Comparison of ENCODE assay signal across 10 cellular contexts in the genomic region with DNA sequence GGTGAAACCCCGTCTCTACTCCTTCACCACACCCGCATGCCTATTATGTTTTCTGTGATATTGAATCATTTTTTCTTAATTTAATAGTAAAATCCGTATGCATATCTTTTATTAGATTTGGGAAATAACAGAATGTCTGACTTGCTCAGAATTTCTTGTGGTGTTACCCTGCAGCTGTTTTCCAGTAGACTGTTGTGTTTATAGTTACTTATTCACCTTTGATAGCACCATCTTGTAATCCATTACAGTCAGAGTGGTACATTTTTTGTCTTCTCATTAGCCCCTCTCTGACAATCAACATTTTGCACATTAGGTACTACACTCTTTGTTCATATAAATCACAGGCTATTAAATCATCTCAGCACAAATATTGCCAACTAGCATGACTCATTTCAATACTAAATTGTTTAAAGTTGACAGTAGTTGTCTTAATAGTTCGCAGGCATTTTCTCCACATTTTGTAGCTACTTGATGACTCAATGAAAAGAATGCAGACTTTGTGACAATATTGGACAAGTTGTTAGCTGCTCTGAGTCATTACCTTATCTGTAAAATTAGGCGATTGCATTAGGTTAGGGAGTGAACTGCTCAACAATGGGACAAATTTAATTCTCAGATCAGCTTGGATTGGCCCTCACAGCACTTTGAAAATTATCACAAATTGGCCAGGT. TPM values are rescaled to one million over a fixed set of nuclear protein-coding genes. Genes with fewer than 3 reads are reported as not detected.
DNase-seq lines count a peak whose midpoint lies in the region; TF ChIP-seq lines count a peak whose summit lies in the region.
"Had no signal": no experiment of that assay in that cellular context is flagged by ENCODE, and none has a peak within 500 bp of the region (broad histone marks: within the 10 kb centered on the region; RNA-seq: fewer than 3 reads in every experiment).

No MANE protein-coding gene starts in this region.

- TF ChIP-seq CTCF in adrenal gland (IDR thresholded peaks at IDR 0.05): no peak

- no peaks in the 10 kb centered on the region for H3K9me3 ChIP-seq in adrenal gland (replicated peaks in 1 of 3)

- no peaks in the 10 kb centered on the region for H3K27me3 ChIP-seq in adrenal gland

- intact Hi-C loops in adrenal gland (cut with DNase I): no loop called here

- DNase-seq in Daoy (ENCODE audit: low read depth) (peak; percentile 70), RPMI7951 (ENCODE audit: low read depth) (peak; percentile 86), fibroblast of the conjunctiva (ENCODE audit: low read depth) (peak; percentile 80), renal cortical epithelial cell (ENCODE audit: low read depth) (peak; percentile 98), DMS153 (lab: John Stamatoyannopoulos, UW) (no peak), adrenal gland (no peak), cerebellar cortex (ENCODE audit: low spot score) (no peak)
- DNase-seq in stimulated activated CD4-positive, alpha-beta T cell treated with anti-CD3 and anti-CD28 coated beads, Interleukin-1b, Interleukin-23, amount 100 ng/mL, for 48 hours: no peak
- DNase-seq: DMS53, T-helper 1 cell had no signal

- peak overlapping the region in 1 of 5 donors; percentile 38 for H3K27ac ChIP-seq in adrenal gland

- no peak overlapping the region for H3K4me3 ChIP-seq in adrenal gland

- WGBS in adrenal gland, 4 donors: 53 to 58% (median 55%) methylated on average over 5 of the region's 5 CpGs

- H3K36me3 ChIP-seq in adrenal gland (replicated peaks in 1 of 2): no peaks in the 10 kb centered on the region

- TF ChIP-seq POLR2A in adrenal gland (IDR thresholded peaks at IDR 0.05): no peak

- peaks cover 0 to 3% of the 10 kb centered on the region in 2 donors for H3K4me1 ChIP-seq in adrenal gland (replicated peaks in 1 of 2)

RNA-seq across cellular contexts. Expression of gene SLC16A12, which starts 17.8 kb away (rescaled TPM):
- total RNA-seq in Daoy (2014; rRNA removed; shearing (Covaris generic)): 0.06 and 0.24 TPM in 2 replicates
- under 0.01 and 0.12 TPM in 2 replicates for total RNA-seq in RPMI7951 (2014; rRNA removed; shearing (Covaris generic))
- 27.6 and 110 TPM in 2 replicates for total RNA-seq in renal cortical epithelial cell
- total RNA-seq in adrenal gland: 1 to 10 TPM in 1 of 8 donors, under 1 TPM in 6, not detected in 1; 0.25 to 1.3 (median 0.53) TPM
- 1 to 10 TPM in 1 of 3 donors, under 1 TPM in 2; 0.44 to 2.4 (median 0.88) TPM for polyA plus RNA-seq in adrenal gland

Comparison
In these comparisons a context has a peak if more than half of its experiments do, and no peak if none do; other contexts are left out.
1. DNase-seq: peak in Daoy (single experiment), RPMI7951 (single experiment), fibroblast of the conjunctiva (single experiment) and renal cortical epithelial cell (single experiment); none in DMS153 (single experiment), adrenal gland (0 of 7), cerebellar cortex (single experiment) and stimulated activated CD4-positive, alpha-beta T cell treated with anti-CD3 and anti-CD28 coated beads, Interleukin-1b, Interleukin-23, amount 100 ng/mL, for 48 hours (single experiment).
2. RNA of gene SLC16A12, which starts 17.8 kb away (total RNA-seq): 27.6 to 110 TPM in renal cortical epithelial cell; 0.25 to 1.3 TPM in adrenal gland, under 0.01 to 0.12 TPM in RPMI7951 and 0.06 to 0.24 TPM in Daoy; every median in the first group is over 10 times any median in the second.